ENCODE assay signal across 9 cellular contexts in genomic region chr13:21661510-21661909, GRCh38. TPM values are rescaled to one million over a fixed set of nuclear protein-coding genes. Genes with fewer than 3 reads are reported as not detected.
"Had no signal": no experiment of that assay in that cellular context is flagged by ENCODE, and none has a peak within 500 bp of the region (broad histone marks: within the 10 kb centered on the region; RNA-seq: fewer than 3 reads in every experiment).

No MANE protein-coding gene starts in this region.

- H3K4me1 Mint-ChIP-seq: IgD-negative memory B cell had no signal

- H3K9me3 Mint-ChIP-seq: HFFc6 had no signal

- H3K4me3 Mint-ChIP-seq: HFFc6, IgD-negative memory B cell had no signal

- H3K36me3 ChIP-seq: HAP-1 had no signal

- H2AFZ ChIP-seq: GM23248 had no signal

- H3K4me3 ChIP-seq: GM23248, HAP-1 had no signal

- DNase-seq: GM23248, GOT3, H7, HFFc6 had no signal

- H3K27ac Mint-ChIP-seq: HFFc6, IgD-negative memory B cell had no signal

- ATAC-seq: HCT116, HepG2 had no signal

- H3K4me1 ChIP-seq: HAP-1 had no signal

- H3K9me3 ChIP-seq: HAP-1 had no signal

- H3K27ac ChIP-seq: GM23248, HL-60 had no signal

RNA-seq across cellular contexts. Expression of gene FGF9, which starts 9.4 kb away (rescaled TPM):
- total RNA-seq: HepG2, HFFc6 had no signal
- polyA plus RNA-seq: HepG2 had no signal
